Comparison of ENCODE assay signal across 11 cellular contexts in genomic region chr2:187514930-187515329, GRCh38.
"Had no signal": no experiment of that assay in that cellular context is flagged by ENCODE, and none has a peak within 500 bp of the region (broad histone marks: within the 10 kb centered on the region; RNA-seq: fewer than 3 reads in every experiment).

No MANE protein-coding gene starts in this region.

- H3K36me3 ChIP-seq: HAP-1 had no signal

- H3K27ac ChIP-seq: GM23248 had no signal

- H3K4me1 ChIP-seq: HAP-1 had no signal

- H2AFZ ChIP-seq: GM23248, GM23338 had no signal

- DNase-seq: GM23248, GOT3, H7, H9, HCEC 1CT, HFFc6 had no signal

- H3K4me2 ChIP-seq: GM23338 had no signal

- ATAC-seq: GM23338, HCT116 had no signal

- H3K9me3 ChIP-seq: HAP-1 had no signal

- H3K9ac ChIP-seq: GM23248 had no signal

- FAIRE-seq: H1, H54 had no signal

- H3K4me3 ChIP-seq: GM23248, GM23338, HAP-1 had no signal
